Comparison of ENCODE assay signal across 8 cellular contexts in the genomic region with DNA sequence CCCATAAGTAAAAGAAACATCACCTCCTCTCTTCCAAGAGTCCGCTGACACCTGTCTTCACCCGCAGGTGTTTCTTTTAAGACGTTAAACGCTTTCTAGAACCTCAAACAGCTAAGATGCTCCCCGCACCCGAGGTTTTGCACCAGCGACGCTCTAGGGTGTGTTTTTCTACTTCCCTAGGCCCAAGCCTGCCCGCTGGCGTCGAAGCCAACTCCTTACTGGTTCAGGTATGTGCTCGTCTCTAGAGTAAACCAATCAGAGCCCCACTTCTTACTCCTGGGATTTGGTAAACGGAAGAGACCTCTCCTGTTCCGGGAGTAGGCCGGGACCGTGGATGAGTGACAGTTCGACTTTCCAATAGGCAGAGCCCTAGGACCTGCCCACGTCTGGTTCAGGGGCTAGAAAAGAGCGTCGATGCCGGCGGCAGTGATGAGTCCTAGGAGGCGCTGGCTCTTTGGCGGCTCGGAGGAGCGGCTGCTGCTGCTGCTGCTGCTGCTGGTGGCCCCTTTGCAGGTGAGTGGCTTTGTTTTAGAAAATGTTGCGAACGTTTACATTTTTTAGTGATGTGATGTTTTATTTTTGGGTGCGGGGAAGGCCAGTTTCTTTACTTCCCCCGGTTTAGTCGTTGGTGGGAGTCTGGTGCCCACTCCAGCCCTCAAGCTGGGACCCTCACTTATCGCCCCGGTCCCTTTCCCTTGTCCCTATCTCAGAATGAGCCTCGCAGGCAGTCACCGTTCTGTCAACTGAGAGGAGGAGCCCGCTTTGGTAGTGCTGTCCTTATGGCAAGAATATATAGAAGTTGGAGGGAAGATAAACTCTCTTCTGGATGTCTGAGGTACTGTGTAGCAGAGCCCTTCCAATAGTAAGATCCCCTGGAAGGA. TPM values are rescaled to one million over a fixed set of nuclear protein-coding genes. Genes with fewer than 3 reads are reported as not detected.
DNase-seq lines count a peak whose midpoint lies in the region; ATAC-seq and TF ChIP-seq lines count a peak whose summit lies in the region.

Gene BPGM (plus strand): TSS at position 429 of the 881 bp plus-strand sequence. CDS start 14,655 bp downstream, outside the sequence.

- H3K4me2 ChIP-seq in GM23338, result peak within 1 kb of the TSS; percentile 87

- TF ChIP-seq CTCF in GM23338 (conservative IDR thresholded peaks at IDR 0.05; ENCODE audit: low read depth in 2 of 2) (peak; percentile 8 to 42; a peak in 2 of 4 replicates), fibroblast of mammary gland (conservative IDR thresholded peaks at IDR 0.05; ENCODE audit: control insufficient read depth, insufficient read depth, low read depth, low read length) (peak; percentile 5)

- H4K20me1 ChIP-seq in GM23338 (replicated peaks; ENCODE audit: insufficient read depth), result no peaks in the 10 kb centered on the region

- no peaks in the 10 kb centered on the region for H3K27me3 Mint-ChIP-seq in GM23338 (ENCODE audit: insufficient read depth, low read depth, poor library complexity)
- H3K27me3 Mint-ChIP-seq in naive thymus-derived CD8-positive, alpha-beta T cell, result no peaks in the 10 kb centered on the region

- H3K36me3 Mint-ChIP-seq in GM23338 (ENCODE audit: low read depth), result no peaks in the 10 kb centered on the region
- peaks cover 6 to 13% (median 9%) of the 10 kb centered on the region in 3 donors for H3K36me3 Mint-ChIP-seq in naive thymus-derived CD8-positive, alpha-beta T cell

- H3K27ac ChIP-seq in GM23338 (ENCODE audit: low read depth), result no peak within 1 kb of the TSS; the same call in 1 of the 2 replicates

- H3K27me3 ChIP-seq in GM23338 (ENCODE audit: insufficient read depth), result no peaks in the 10 kb centered on the region

- H3K4me1 ChIP-seq in GM23338 (ENCODE audit: insufficient read depth), result no peaks in the 10 kb centered on the region

- H3K36me3 ChIP-seq in GM23338 (ENCODE audit: insufficient read depth), result no peaks in the 10 kb centered on the region

- no peaks in the 10 kb centered on the region; the same call in 2 of the 3 replicates for H3K4me1 Mint-ChIP-seq in GM23338
- peaks cover 16 to 41% (median 38%) of the 10 kb centered on the region in 4 donors for H3K4me1 Mint-ChIP-seq in naive thymus-derived CD8-positive, alpha-beta T cell

- H3F3A ChIP-seq in GM23338 (replicated peaks; ENCODE audit: low read depth), result no peaks in the 10 kb centered on the region

- H3K4me3 Mint-ChIP-seq in GM23338, result no peak within 1 kb of the TSS
- H3K4me3 Mint-ChIP-seq in naive thymus-derived CD8-positive, alpha-beta T cell, result no peak within 1 kb of the TSS

- peaks cover 4% of the 10 kb centered on the region; the same call in 2 of the 3 replicates for H3K9me3 Mint-ChIP-seq in GM23338
- H3K9me3 Mint-ChIP-seq in naive thymus-derived CD8-positive, alpha-beta T cell, result peaks cover 0 to 8% (median 0%) of the 10 kb centered on the region in 9 donors

- no peaks in the 10 kb centered on the region for H3K9me2 ChIP-seq in GM23338 (ENCODE audit: insufficient read depth)

- peaks cover 24% of the 10 kb centered on the region for H3K79me2 ChIP-seq in GM23338 (replicated peaks; ENCODE audit: insufficient read depth)

- H3K27ac Mint-ChIP-seq in GM23338, result no peak within 1 kb of the TSS
- no peak within 1 kb of the TSS for H3K27ac Mint-ChIP-seq in naive thymus-derived CD8-positive, alpha-beta T cell

- POLR2A ChIA-PET in naive thymus-derived CD8-positive, alpha-beta T cell (lab: Charles Lee), result interaction anchor here (0.6 to 10.0 kb wide), 31 partner anchors 8 to 564 kb away, joined by 3 to 144 read pairs (median 5); partner anchors contain the start of genes AGBL3, AKR1B1, CYREN and SLC35B4

- H3K4me3 ChIP-seq in GM23338 (peak within 1 kb of the TSS; percentile 73), fibroblast of mammary gland (ENCODE audit: control insufficient read depth, low read depth, low read length) (peak within 1 kb of the TSS; percentile 90)

- peak within 1 kb of the TSS; percentile 56 for H2AFZ ChIP-seq in GM23338

- ATAC-seq in GM23338, result peak; percentile 99
- ATAC-seq in naive thymus-derived CD8-positive, alpha-beta T cell, result peak; percentile 94

- DNase-seq in EL (peak; percentile 100), GM23338 (ENCODE audit: low spot score) (peak; percentile 100), LHCN-M2 (ENCODE audit: low read depth) (peak; percentile 100), RPMI7951 (ENCODE audit: low read depth) (peak; percentile 100), fibroblast of mammary gland (ENCODE audit: low read depth) (peak; percentile 100)
- DNase-seq in activated T-helper 1 cell treated with anti-CD3 and anti-CD28 coated beads, Interleukin-2, amount 50 U/mL, for 16 hours (ENCODE audit: low read depth in 1 of 2, low spot score in 1 of 2), result peak; percentile 89 to 92
- peak; percentile 88 to 100 (median 98) for DNase-seq in naive thymus-derived CD8-positive, alpha-beta T cell
- DNase-seq in stimulated activated naive CD4-positive, alpha-beta T cell (lab: John Stamatoyannopoulos, UW), result peak; percentile 87 to 99 (median 98)

TF ChIP-seq in GM23338, 12 proteins besides CTCF, POLR2A, EP300 and RAD21:
- TF ChIP-seq CREB1 (CRISPR knock-in tag; IDR thresholded peaks at IDR 0.05; ENCODE audit: low read depth) (peak; percentile 78), ZNF114 (CRISPR knock-in tag; IDR thresholded peaks at IDR 0.05) (no peak), EZH2phosphoT487 (IDR thresholded peaks at IDR 0.05; ENCODE audit: unreplicated experiment) (no peak), POLR2AphosphoS5 (IDR thresholded peaks at IDR 0.05; ENCODE audit: low read depth) (peak; percentile 84)

RNA-seq across cellular contexts. Expression of gene BPGM, which starts in this region (rescaled TPM):
- total RNA-seq in GM23338 (2014; rRNA removed; shearing (Covaris generic)), result 16.8 and 16.9 TPM in 2 replicates
- 16.5 and 16.9 TPM in 2 replicates for polyA plus RNA-seq in GM23338 (2016; fragmentation: Nextera tagmentation; extraction: Ambion mirVana)
- 32.2 and 37.1 TPM in 2 replicates for total RNA-seq in LHCN-M2 (2014; rRNA removed)
- 19.7 TPM for polyA plus RNA-seq in LHCN-M2 (2012)
- total RNA-seq in RPMI7951 (2014; rRNA removed; shearing (Covaris generic)), result 36.3 and 44.5 TPM in 2 replicates
- 10 to 100 TPM; 25.1 to 26.3 TPM for total RNA-seq in naive thymus-derived CD8-positive, alpha-beta T cell
- 10 to 100 TPM; 17.2 to 30.1 (median 21.3) TPM for polyA plus RNA-seq in naive thymus-derived CD8-positive, alpha-beta T cell
